In genomic region chr2:218003265-218003950, GRCh38 we compare ENCODE assay signal across 9 cellular contexts. TPM values are rescaled to one million over a fixed set of nuclear protein-coding genes. Genes with fewer than 3 reads are reported as not detected.
A peak's percentile ranks its signal among the peaks of the same experiment; 100 is the strongest.
DNase-seq lines count a peak whose midpoint lies in the region; ATAC-seq and TF ChIP-seq lines count a peak whose summit lies in the region.
"Had no signal": no experiment of that assay in that cellular context is flagged by ENCODE, and none has a peak within 500 bp of the region (broad histone marks: within the 10 kb centered on the region; RNA-seq: fewer than 3 reads in every experiment).

No MANE protein-coding gene starts in this region.

- H2AFZ ChIP-seq in GM23338 = peak overlapping the region; percentile 91; the same call in 1 of the 2 replicates

- H3K4me1 Mint-ChIP-seq in GM23338 (peaks cover 25% of the 10 kb centered on the region), brain (peaks cover 78% of the 10 kb centered on the region)

- H3K36me3 Mint-ChIP-seq in GM23338 (ENCODE audit: low read depth) (no peaks in the 10 kb centered on the region), brain (no peaks in the 10 kb centered on the region)

- H3K4me2 ChIP-seq in GM23338 = peak overlapping the region; percentile 62

- no peaks in the 10 kb centered on the region for H3K36me3 ChIP-seq in GM23338 (ENCODE audit: insufficient read depth)
- H3K36me3 ChIP-seq in left lung = no peaks in the 10 kb centered on the region
- H3K36me3 ChIP-seq in subcutaneous abdominal adipose tissue (ENCODE audit: control insufficient read depth in 5 of 5, insufficient read depth in 5 of 5, low read length in 5 of 5) = peaks cover 0 to 2% (median 0%) of the 10 kb centered on the region in 5 donors

- H3K27ac ChIP-seq in GM23338 (ENCODE audit: low read depth) (no peak overlapping the region), left lung (peak overlapping the region in 1 of 2 donors; percentile 73), subcutaneous abdominal adipose tissue (ENCODE audit: low read depth, low read length) (peak overlapping the region; percentile 81)

- H3K27me3 Mint-ChIP-seq in GM23338 (ENCODE audit: insufficient read depth, low read depth, poor library complexity) (peaks cover 13% of the 10 kb centered on the region), brain (peaks cover 3% of the 10 kb centered on the region)

- no peak overlapping the region for H3K27ac Mint-ChIP-seq in GM23338
- peak overlapping the region; percentile 94 to 99 (median 96) for H3K27ac Mint-ChIP-seq in brain

- no peaks in the 10 kb centered on the region for H3K9me2 ChIP-seq in GM23338 (ENCODE audit: insufficient read depth)

- ATAC-seq in GM23338 (peak; percentile 37), left lung (peak; percentile 38), GM18498 (IDR thresholded peaks at IDR 0.05; ENCODE audit: unreplicated experiment) (no peak)

- no peaks in the 10 kb centered on the region for H3K9me3 Mint-ChIP-seq in GM23338
- peaks cover 0 to 3% (median 0%) of the 10 kb centered on the region in 5 experiments for H3K9me3 Mint-ChIP-seq in brain

- TF ChIP-seq CTCF in GM23338 (conservative IDR thresholded peaks at IDR 0.05; ENCODE audit: low read depth in 2 of 2) = no peak
- no peak for TF ChIP-seq CTCF in brain (conservative IDR thresholded peaks at IDR 0.05)
- TF ChIP-seq CTCF in left lung (IDR thresholded peaks at IDR 0.05) = no peak

- intact Hi-C loops in left lung (cut with DNase I) = no loop called here

- H3K9ac ChIP-seq in subcutaneous abdominal adipose tissue (ENCODE audit: low read length in 5 of 5) = peak overlapping the region in 3 of 5 donors; percentile 51 to 69 (median 57)

- H3K4me1 ChIP-seq in GM23338 (ENCODE audit: insufficient read depth) (peaks cover 14% of the 10 kb centered on the region; the same call in 1 of the 2 replicates), left lung (peaks cover 3 to 29% of the 10 kb centered on the region in 2 donors), subcutaneous abdominal adipose tissue (ENCODE audit: control insufficient read depth in 5 of 5, insufficient read depth in 5 of 5, low read length in 5 of 5) (peaks cover 16 to 94% (median 76%) of the 10 kb centered on the region in 5 donors)

- H3K79me2 ChIP-seq in GM23338 (replicated peaks; ENCODE audit: insufficient read depth) = no peaks in the 10 kb centered on the region

- H3K4me3 ChIP-seq in GM23338 = no peak overlapping the region
- no peak overlapping the region for H3K4me3 ChIP-seq in left lung
- H3K4me3 ChIP-seq in subcutaneous abdominal adipose tissue (ENCODE audit: low read depth in 1 of 5, low read length in 5 of 5) = peak overlapping the region in 4 of 5 donors; percentile 44 to 64 (median 55)

- H3K4me3 Mint-ChIP-seq in GM23338 (no peak overlapping the region), brain (peak overlapping the region; percentile 38 to 87 (median 72))

- DNase-seq in GM23338 (ENCODE audit: low spot score) = no peak
- DNase-seq in left lung = no peak
- no peak for DNase-seq in NK-92 treated with Interleukin-12 subunit alpha and Interleukin-12 subunit beta, amount 100 ng/mL, for 24 hours (lab: John Stamatoyannopoulos, UW)
- DNase-seq in DMS 273 (lab: John Stamatoyannopoulos, UW; ENCODE audit: unreplicated experiment) = no peak
- DNase-seq in DMS114 treated with DMSO at 0.1 percent for 48 hours (lab: John Stamatoyannopoulos, UW; ENCODE audit: unreplicated experiment) = no peak
- DNase-seq: activated CD8-positive, alpha-beta memory T cell treated with anti-CD3 and anti-CD28 coated beads, Interleukin-2, amount 50 U/mL, for 4 hours had no signal

- H3F3A ChIP-seq in GM23338 (replicated peaks; ENCODE audit: low read depth) = no peaks in the 10 kb centered on the region

- H4K20me1 ChIP-seq in GM23338 (replicated peaks; ENCODE audit: insufficient read depth) = no peaks in the 10 kb centered on the region

- peaks cover 4% of the 10 kb centered on the region for H3K27me3 ChIP-seq in GM23338 (ENCODE audit: insufficient read depth)
- no peaks in the 10 kb centered on the region for H3K27me3 ChIP-seq in left lung
- H3K27me3 ChIP-seq in subcutaneous abdominal adipose tissue (ENCODE audit: control insufficient read depth in 5 of 5, insufficient read depth in 4 of 5, low read length in 5 of 5) = peaks cover 0 to 5% (median 0%) of the 10 kb centered on the region in 5 donors

- H3K9me3 ChIP-seq in left lung (no peaks in the 10 kb centered on the region), subcutaneous abdominal adipose tissue (ENCODE audit: control insufficient read depth in 5 of 5, low read length in 5 of 5) (no peaks in the 10 kb centered on the region)

TF ChIP-seq in GM23338, 12 proteins besides CTCF, POLR2A, EP300 and RAD21 (continues in another document):
- TF ChIP-seq EZH2 (IDR thresholded peaks at IDR 0.05; ENCODE audit: low read depth, unreplicated experiment) = no peak
- no peak for TF ChIP-seq EZH2phosphoT487 (IDR thresholded peaks at IDR 0.05; ENCODE audit: unreplicated experiment)
- TF ChIP-seq JUNB (IDR thresholded peaks at IDR 0.05; ENCODE audit: unreplicated experiment) = no peak
- no peak for TF ChIP-seq STAT1 (IDR thresholded peaks at IDR 0.05; ENCODE audit: unreplicated experiment)
- TF ChIP-seq REST (IDR thresholded peaks at IDR 0.05; ENCODE audit: unreplicated experiment) = no peak
- no peak for TF ChIP-seq ZNF114 (CRISPR knock-in tag; IDR thresholded peaks at IDR 0.05)

RNA-seq across cellular contexts. Expression of gene TNS1, which starts 0.6 kb away (rescaled TPM):
- 5.7 and 7.4 TPM in 2 replicates for total RNA-seq in GM23338 (2014; rRNA removed; shearing (Covaris generic))
- polyA plus RNA-seq in GM23338 (2016; fragmentation: Nextera tagmentation; extraction: Ambion mirVana) = 1.3 and 2.0 TPM in 2 replicates
- 23.1 TPM for polyA plus RNA-seq in brain (ENCODE audit: insufficient read depth, low read depth, low replicate concordance)
- total RNA-seq in left lung = 100 to 1,000 TPM; 303 to 327 TPM

Comparison
In these comparisons a context has a peak if more than half of its experiments do, and no peak if none do; other contexts are left out.
1. H3K4me3 ChIP-seq: peak in subcutaneous abdominal adipose tissue (4 of 5); none in GM23338 (single experiment) and left lung (0 of 2).
2. RNA of gene TNS1, which starts 0.6 kb away (total RNA-seq): 303 to 327 TPM in left lung; 5.7 to 7.4 TPM in GM23338; every median in the first group is over 10 times any median in the second.